In the genomic region with DNA sequence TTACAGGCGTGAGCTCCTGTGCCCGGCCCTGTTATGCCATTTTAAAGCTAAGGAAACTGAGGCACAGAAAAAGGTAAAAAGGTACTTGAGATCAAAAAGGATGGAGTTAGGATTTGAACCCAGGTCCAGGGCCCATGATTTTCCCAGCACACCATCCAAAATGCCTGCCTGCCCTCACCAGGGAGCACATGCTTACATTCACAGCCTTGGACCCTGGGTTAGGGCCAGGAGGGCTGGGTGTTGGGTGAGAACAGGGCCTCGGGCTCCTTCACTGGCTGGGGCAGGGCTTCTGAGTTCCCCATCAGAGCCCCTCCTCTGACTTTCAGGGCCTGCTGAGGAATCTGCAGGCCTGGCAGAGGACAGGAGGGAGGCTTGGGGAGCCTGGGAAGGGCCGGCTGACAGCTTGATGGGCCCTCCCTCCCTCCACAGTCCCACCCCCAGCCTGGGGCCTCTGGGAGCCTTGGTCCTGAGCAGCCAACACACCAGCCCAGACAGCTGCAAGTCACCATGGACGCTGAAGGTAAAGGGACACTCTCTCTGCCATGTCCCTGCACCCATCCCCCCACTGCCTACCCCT, we compare ENCODE assay signal across 8 cellular contexts. TPM values are rescaled to one million over a fixed set of nuclear protein-coding genes. Genes with fewer than 3 reads are reported as not detected.
A peak's percentile ranks its signal among the peaks of the same experiment; 100 is the strongest.
DNase-seq lines count a peak whose midpoint lies in the region; ATAC-seq and TF ChIP-seq lines count a peak whose summit lies in the region.

A gene (plus strand): TSS at position 490 of the 577 bp plus-strand sequence. CDS start 18 bp downstream, at position 508.

- peaks cover 15% of the 10 kb centered on the region for H3F3A ChIP-seq in GM23338 (replicated peaks; ENCODE audit: low read depth)

- H3K27me3 ChIP-seq in GM23338 (ENCODE audit: insufficient read depth) (no peaks in the 10 kb centered on the region), fibroblast of lung (ENCODE audit: control insufficient read depth, insufficient read depth, low read length) (no peaks in the 10 kb centered on the region)
- H3K27me3 ChIP-seq in naive thymus-derived CD4-positive, alpha-beta T cell (ENCODE audit: control insufficient read depth in 2 of 2, insufficient read depth in 2 of 2, low read length in 2 of 2), result no peaks in the 10 kb centered on the region

- TF ChIP-seq CTCF in GM23338 (conservative IDR thresholded peaks at IDR 0.05; ENCODE audit: low read depth in 2 of 2) (no peak), fibroblast of lung (conservative IDR thresholded peaks at IDR 0.05 in 1 of 2, IDR thresholded peaks at IDR 0.05 in 1 of 2; ENCODE audit: low read depth in 1 of 2, low read length in 2 of 2) (no peak)

- POLR2A ChIA-PET in naive thymus-derived CD4-positive, alpha-beta T cell (lab: Charles Lee), result interaction anchor here (0.9 to 1.8 kb wide), 4 partner anchors 12 to 16 kb away, joined by 3 to 6 read pairs (median 3); a partner anchor contains a TSS

- DNase-seq in C1 segment of cervical spinal cord (lab: John Stamatoyannopoulos, UW) (peak in 8 of 14 donors; percentile 17 to 70 (median 53)), GM23338 (ENCODE audit: low spot score) (peak; percentile 95), T-helper 17 cell (no peak), fibroblast of lung (ENCODE audit: low read depth in 2 of 2) (peak; percentile 37 to 78), cerebellum (ENCODE audit: low spot score) (no peak)
- DNase-seq in naive thymus-derived CD4-positive, alpha-beta T cell, result no peak
- no peak for DNase-seq in stimulated activated CD4-positive, alpha-beta T cell treated with anti-CD3 and anti-CD28 coated beads, Interleukin-1b, Interleukin-23, amount 100 ng/mL, for 48 hours

- H3K79me2 ChIP-seq in GM23338 (replicated peaks; ENCODE audit: insufficient read depth) (peaks cover 38% of the 10 kb centered on the region), fibroblast of lung (ENCODE audit: control insufficient read depth, insufficient read depth, low read length) (no peaks in the 10 kb centered on the region)

- peak within 1 kb of the TSS; percentile 7 for H3K9ac ChIP-seq in fibroblast of lung (ENCODE audit: insufficient read depth, low read length)

- H3K36me3 ChIP-seq in GM23338 (ENCODE audit: insufficient read depth) (no peaks in the 10 kb centered on the region; the same call in 1 of the 2 replicates), fibroblast of lung (ENCODE audit: control insufficient read depth, insufficient read depth, low read length) (no peaks in the 10 kb centered on the region)
- no peaks in the 10 kb centered on the region for H3K36me3 ChIP-seq in naive thymus-derived CD4-positive, alpha-beta T cell (ENCODE audit: control insufficient read depth in 2 of 3, insufficient read depth in 3 of 3, low read length in 3 of 3)

- H3K4me3 ChIP-seq in GM23338, result peak within 1 kb of the TSS; percentile 62
- H3K4me3 ChIP-seq in fibroblast of lung (replicated peaks in 1 of 4; ENCODE audit: control extremely low read depth in 1 of 4, insufficient read depth in 1 of 4, low read depth in 3 of 4, low read length in 4 of 4), result peak within 1 kb of the TSS; percentile 29 to 73 (median 52)
- peak within 1 kb of the TSS; percentile 27 for H3K4me3 ChIP-seq in naive thymus-derived CD4-positive, alpha-beta T cell (ENCODE audit: low read length)

- intact Hi-C loops in naive thymus-derived CD4-positive, alpha-beta T cell (cut with micrococcal nuclease), result no loop called here

- CTCF ChIA-PET in naive thymus-derived CD4-positive, alpha-beta T cell (lab: Charles Lee), result interaction anchor here (1.9 kb wide), 1 partner anchor 12 kb away, joined by 7 read pairs; no protein-coding TSS in a partner anchor

- H2AFZ ChIP-seq in GM23338 (no peak within 1 kb of the TSS), fibroblast of lung (ENCODE audit: low read length) (peak within 1 kb of the TSS; percentile 19)

- peak within 1 kb of the TSS; percentile 81 for H3K4me2 ChIP-seq in GM23338
- peak within 1 kb of the TSS; percentile 44 for H3K4me2 ChIP-seq in fibroblast of lung (ENCODE audit: extremely low read depth, insufficient read depth, low read length)

- H3K4me1 Mint-ChIP-seq in GM23338 (peaks cover 20% of the 10 kb centered on the region), T-helper 17 cell (peaks cover 14% of the 10 kb centered on the region)
- H3K4me1 Mint-ChIP-seq in naive thymus-derived CD4-positive, alpha-beta T cell, result peaks cover 10 to 30% (median 21%) of the 10 kb centered on the region in 7 donors

- H3K9me2 ChIP-seq in GM23338 (ENCODE audit: insufficient read depth), result no peaks in the 10 kb centered on the region

- H3K4me1 ChIP-seq in GM23338 (ENCODE audit: insufficient read depth), result peaks cover 23% of the 10 kb centered on the region
- no peaks in the 10 kb centered on the region for H3K4me1 ChIP-seq in fibroblast of lung (ENCODE audit: control insufficient read depth, extremely low read depth, insufficient read depth, low read length)
- peaks cover 0 to 12% of the 10 kb centered on the region in 2 donors for H3K4me1 ChIP-seq in naive thymus-derived CD4-positive, alpha-beta T cell (ENCODE audit: control insufficient read depth in 2 of 2, insufficient read depth in 2 of 2, low read length in 2 of 2)

- ATAC-seq in GM23338 (peak; percentile 88), T-helper 17 cell (no peak), GM18502 (IDR thresholded peaks at IDR 0.05; ENCODE audit: poor library complexity, unreplicated experiment) (no peak)
- no peak for ATAC-seq in naive thymus-derived CD4-positive, alpha-beta T cell

- H3K27ac ChIP-seq in GM23338 (ENCODE audit: low read depth) (peak within 1 kb of the TSS; percentile 100), fibroblast of lung (ENCODE audit: insufficient read depth, low read length) (no peak within 1 kb of the TSS)
- H3K27ac ChIP-seq in naive thymus-derived CD4-positive, alpha-beta T cell (ENCODE audit: low read depth, low read length), result peak within 1 kb of the TSS; percentile 59

- H3K27ac Mint-ChIP-seq in GM23338 (peak within 1 kb of the TSS; percentile 99), T-helper 17 cell (peak within 1 kb of the TSS; percentile 86)
- peak within 1 kb of the TSS; percentile 64 to 95 (median 84) for H3K27ac Mint-ChIP-seq in naive thymus-derived CD4-positive, alpha-beta T cell

- peaks cover 35% of the 10 kb centered on the region; the same call in 2 of the 3 replicates for H3K36me3 Mint-ChIP-seq in GM23338 (ENCODE audit: low read depth)
- no peaks in the 10 kb centered on the region for H3K36me3 Mint-ChIP-seq in T-helper 17 cell (ENCODE audit: low read depth)
- H3K36me3 Mint-ChIP-seq in naive thymus-derived CD4-positive, alpha-beta T cell, result peaks cover 0 to 3% (median 0%) of the 10 kb centered on the region in 5 donors

- H3K4me3 Mint-ChIP-seq in GM23338 (peak within 1 kb of the TSS; percentile 86), T-helper 17 cell (peak within 1 kb of the TSS; percentile 80)
- H3K4me3 Mint-ChIP-seq in naive thymus-derived CD4-positive, alpha-beta T cell, result peak within 1 kb of the TSS; percentile 59 to 80 (median 69)

- no peaks in the 10 kb centered on the region for H3K9me3 ChIP-seq in T-helper 17 cell (ENCODE audit: control insufficient read depth, low read length, poor library complexity, severe bottlenecking)
- H3K9me3 ChIP-seq in fibroblast of lung (ENCODE audit: control insufficient read depth, insufficient read depth, low read depth, low read length), result no peaks in the 10 kb centered on the region
- H3K9me3 ChIP-seq in naive thymus-derived CD4-positive, alpha-beta T cell (ENCODE audit: control insufficient read depth in 2 of 3, low read length in 3 of 3), result no peaks in the 10 kb centered on the region

- H4K20me1 ChIP-seq in GM23338 (replicated peaks; ENCODE audit: insufficient read depth) (no peaks in the 10 kb centered on the region), fibroblast of lung (ENCODE audit: control insufficient read depth, extremely low read depth, insufficient read depth, low read length) (no peaks in the 10 kb centered on the region)

- H3K27me3 Mint-ChIP-seq in GM23338 (ENCODE audit: insufficient read depth, low read depth, poor library complexity) (peaks cover 15% of the 10 kb centered on the region), T-helper 17 cell (no peaks in the 10 kb centered on the region)
- H3K27me3 Mint-ChIP-seq in naive thymus-derived CD4-positive, alpha-beta T cell, result no peaks in the 10 kb centered on the region

- H3K9me3 Mint-ChIP-seq in GM23338, result peaks cover 4% of the 10 kb centered on the region; the same call in 1 of the 3 replicates
- H3K9me3 Mint-ChIP-seq in naive thymus-derived CD4-positive, alpha-beta T cell, result no peaks in the 10 kb centered on the region

TF ChIP-seq in GM23338, 12 proteins besides CTCF, POLR2A, EP300 and RAD21:
- TF ChIP-seq POLR2AphosphoS5 (IDR thresholded peaks at IDR 0.05; ENCODE audit: low read depth) (peak; percentile 82), CREB1 (CRISPR knock-in tag; IDR thresholded peaks at IDR 0.05; ENCODE audit: low read depth) (no peak)

RNA-seq across cellular contexts. Expression of the gene that starts here (rescaled TPM):
- 102 and 128 TPM in 2 replicates for total RNA-seq in GM23338 (2014; rRNA removed; shearing (Covaris generic))
- 65.4 and 79.1 TPM in 2 replicates for polyA plus RNA-seq in GM23338 (2016; fragmentation: Nextera tagmentation; extraction: Ambion mirVana)
- total RNA-seq in T-helper 17 cell, result under 1 TPM; 0.72 to 0.96 TPM
- total RNA-seq in fibroblast of lung, result 53.7 and 94.0 TPM in 2 replicates
- polyA plus RNA-seq in fibroblast of lung, result 10.3 and 27.7 TPM in 2 replicates
- polyA plus RNA-seq in fibroblast of lung (2012), result 17.9 and 43.7 TPM in 2 replicates
- polyA minus RNA-seq in fibroblast of lung (ENCODE audit: low replicate concordance), result 7.1 and 32.4 TPM in 2 replicates
- total RNA-seq in naive thymus-derived CD4-positive, alpha-beta T cell, result 1 to 10 TPM in 3 of 5 experiments, under 1 TPM in 2; 0.57 to 6.5 (median 1.4) TPM
- under 1 TPM; 0.54 to 0.66 TPM for polyA plus RNA-seq in naive thymus-derived CD4-positive, alpha-beta T cell
- total RNA-seq in cerebellum, result 7.6 TPM

Comparison
In these comparisons a context has a peak if more than half of its experiments do, and no peak if none do; other contexts are left out.
1. RNA of the gene that starts here (polyA plus RNA-seq): 65.4 to 79.1 TPM in GM23338 and 10.3 to 43.7 TPM in fibroblast of lung; 0.54 to 0.66 TPM in naive thymus-derived CD4-positive, alpha-beta T cell; every median in the first group is over 4 times any median in the second.
2. DNase-seq: peak in C1 segment of cervical spinal cord (8 of 14), GM23338 (single experiment) and fibroblast of lung (2 of 2); none in T-helper 17 cell (0 of 3), naive thymus-derived CD4-positive, alpha-beta T cell (0 of 9), cerebellum (single experiment) and stimulated activated CD4-positive, alpha-beta T cell treated with anti-CD3 and anti-CD28 coated beads, Interleukin-1b, Interleukin-23, amount 100 ng/mL, for 48 hours (single experiment).
3. Peak in every context shown above with its lines, with median percentiles within 50 percentile points of each other: H3K4me3 ChIP-seq, H3K27ac Mint-ChIP-seq and H3K4me3 Mint-ChIP-seq.